ENCODE assay signal across 34 cellular contexts in genomic region chr2:29146197-29146596, GRCh38.
"Had no signal": no experiment of that assay in that cellular context is flagged by ENCODE, and none has a peak within 500 bp of the region (broad histone marks: within the 10 kb centered on the region; RNA-seq: fewer than 3 reads in every experiment).

No MANE protein-coding gene starts in this region.

- ATAC-seq: activated CD8-positive, alpha-beta memory T cell treated with anti-CD3 and anti-CD28 coated beads, Interleukin-2, amount 10 ng/mL, durations not matched to agents 7 days and 5 days had no signal

- H3K27me3 Mint-ChIP-seq: activated CD4-positive, alpha-beta memory T cell treated with anti-CD3 and anti-CD28 coated beads, Interleukin-2, amount 10 ng/mL, durations not matched to agents 7 days and 5 days; activated CD8-positive, alpha-beta memory T cell treated with anti-CD3 and anti-CD28 coated beads, Interleukin-2, amount 10 ng/mL, durations not matched to agents 7 days and 5 days; activated naive CD4-positive, alpha-beta T cell treated with anti-CD3 and anti-CD28 coated beads, Interleukin-2, amount 50 U/mL, for 24 hours; activated naive CD8-positive, alpha-beta T cell treated with anti-CD3 and anti-CD28 coated beads, Interleukin-2, amount 10 ng/mL, durations not matched to agents 7 days and 5 days; central memory CD8-positive, alpha-beta T cell had no signal

- DNase-seq: activated CD4-positive, alpha-beta memory T cell treated with anti-CD3 and anti-CD28 coated beads, Interleukin-2, amount 10 ng/mL, durations not matched to agents 7 days and 5 days; activated CD4-positive, alpha-beta T cell treated with anti-CD3 and anti-CD28 coated beads for 1 hour; activated CD4-positive, alpha-beta T cell treated with anti-CD3 and anti-CD28 coated beads for 48 hours; activated CD4-positive, CD25-positive, alpha-beta regulatory T cell; activated CD8-positive, alpha-beta memory T cell treated with anti-CD3 and anti-CD28 coated beads for 24 hours; activated CD8-positive, alpha-beta memory T cell treated with anti-CD3 and anti-CD28 coated beads, Interleukin-2, amount 10 ng/mL, durations not matched to agents 7 days and 5 days; activated CD8-positive, alpha-beta memory T cell treated with anti-CD3 and anti-CD28 coated beads, Interleukin-2, amount 50 U/mL, for 48 hours; activated gamma-delta T cell; activated naive CD4-positive, alpha-beta T cell treated with Interleukin-2 at 50 U/mL for 16 hours; activated naive CD8-positive, alpha-beta T cell treated with anti-CD3 and anti-CD28 coated beads, Interleukin-2, amount 10 ng/mL, durations not matched to agents 7 days and 5 days; activated T-cell treated with anti-CD3 and anti-CD28 coated beads, Interleukin-2, amount 50 U/mL, for 1 hour; amygdala; Kasumi-1; MG63; NCI-H1048; NCI-H1105 treated with DMSO at 0.1 percent for 48 hours; NCI-H1436; NCI-H1694; NCI-H1930; NCI-H2081 treated with DMSO at 0.1 percent for 48 hours; NCI-H226; NCI-H446 treated with DMSO at 0.1 percent for 48 hours; NCI-H524; NCI-H69; Right ventricle myocardium superior; SJCRH30; T1000; WERI-Rb-1 had no signal

- H3K4me3 ChIP-seq: ascending aorta, cardiac muscle cell, MG63, SJCRH30, SK-N-MC had no signal

- H3K4me3 Mint-ChIP-seq: activated CD4-positive, alpha-beta memory T cell treated with anti-CD3 and anti-CD28 coated beads, Interleukin-2, amount 10 ng/mL, durations not matched to agents 7 days and 5 days; activated CD8-positive, alpha-beta memory T cell treated with anti-CD3 and anti-CD28 coated beads, Interleukin-2, amount 10 ng/mL, durations not matched to agents 7 days and 5 days; activated naive CD4-positive, alpha-beta T cell treated with anti-CD3 and anti-CD28 coated beads, Interleukin-2, amount 50 U/mL, for 24 hours; activated naive CD8-positive, alpha-beta T cell treated with anti-CD3 and anti-CD28 coated beads, Interleukin-2, amount 10 ng/mL, durations not matched to agents 7 days and 5 days; central memory CD8-positive, alpha-beta T cell had no signal

- H3K27ac ChIP-seq: ascending aorta, cardiac muscle cell, SJCRH30, SK-N-MC, WERI-Rb-1 had no signal

- H3K36me3 ChIP-seq: cardiac muscle cell had no signal

- H3K27ac Mint-ChIP-seq: activated CD4-positive, alpha-beta memory T cell treated with anti-CD3 and anti-CD28 coated beads, Interleukin-2, amount 10 ng/mL, durations not matched to agents 7 days and 5 days; activated CD8-positive, alpha-beta memory T cell treated with anti-CD3 and anti-CD28 coated beads, Interleukin-2, amount 10 ng/mL, durations not matched to agents 7 days and 5 days; activated naive CD4-positive, alpha-beta T cell treated with anti-CD3 and anti-CD28 coated beads, Interleukin-2, amount 50 U/mL, for 24 hours; activated naive CD8-positive, alpha-beta T cell treated with anti-CD3 and anti-CD28 coated beads, Interleukin-2, amount 10 ng/mL, durations not matched to agents 7 days and 5 days; activated T-helper 2 cell treated with anti-CD3 and anti-CD28 coated beads, Interferon-gamma antibody, Interleukin-2, Interleukin-4, amounts not matched to agents 10 μg/mL and 5 μg/mL and 100 μg/mL, durations not matched to agents 14 hours and 24 hours and 36 hours had no signal

- H3K9me3 ChIP-seq: ascending aorta, MG63, SJCRH30 had no signal

- H3K9me3 Mint-ChIP-seq: activated CD4-positive, alpha-beta memory T cell treated with anti-CD3 and anti-CD28 coated beads, Interleukin-2, amount 10 ng/mL, durations not matched to agents 7 days and 5 days; activated naive CD4-positive, alpha-beta T cell treated with anti-CD3 and anti-CD28 coated beads, Interleukin-2, amount 50 U/mL, for 24 hours; central memory CD8-positive, alpha-beta T cell had no signal

- H3K4me1 ChIP-seq: ascending aorta had no signal

- H3K27me3 ChIP-seq: ascending aorta, MG63, SJCRH30 had no signal
